8 cellular contexts compared by ENCODE assay signal in the genomic region with DNA sequence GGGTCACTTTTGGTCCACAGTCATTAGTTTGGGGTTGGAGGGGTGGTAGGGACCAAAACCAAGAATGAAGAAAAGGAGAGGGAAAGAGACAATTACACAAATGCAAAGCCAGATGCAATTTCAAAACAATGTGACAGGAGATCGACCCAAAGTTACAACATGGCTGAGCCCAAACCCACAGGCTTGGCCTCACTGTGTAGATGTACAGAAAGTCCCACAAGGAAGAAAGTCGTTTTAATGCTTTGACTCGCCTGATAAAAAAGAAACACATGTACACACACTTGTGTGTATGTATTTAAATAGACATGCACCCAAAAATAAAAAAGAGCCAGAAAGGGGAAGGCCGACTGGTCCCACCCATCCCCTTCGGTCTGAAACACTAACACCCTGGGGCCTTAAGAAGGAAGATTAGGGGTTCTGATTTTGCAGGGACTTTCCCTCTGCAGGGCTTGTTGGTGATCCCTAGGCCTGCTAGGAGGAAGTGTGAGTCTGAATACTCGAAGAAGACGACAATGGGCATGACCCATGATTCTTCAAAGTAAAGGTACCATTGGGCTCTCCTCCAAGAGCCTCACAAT.
A peak's percentile ranks its signal among the peaks of the same experiment; 100 is the strongest.
DNase-seq lines count a peak whose midpoint lies in the region; ATAC-seq and TF ChIP-seq lines count a peak whose summit lies in the region.

No MANE protein-coding gene starts in this region.

- no peak overlapping the region for H2AFZ ChIP-seq in PC-3 (ENCODE audit: low read length)

- H3K36me3 Mint-ChIP-seq in CD4-positive, alpha-beta T cell (ENCODE audit: low read depth) = peaks cover 99% of the 10 kb centered on the region

- H3K9me3 ChIP-seq in CD4-positive, alpha-beta T cell (ENCODE audit: control insufficient read depth, low read length) = no peaks in the 10 kb centered on the region
- no peaks in the 10 kb centered on the region for H3K9me3 ChIP-seq in colonic mucosa
- no peaks in the 10 kb centered on the region for H3K9me3 ChIP-seq in upper lobe of right lung
- no peaks in the 10 kb centered on the region for H3K9me3 ChIP-seq in PC-3 (ENCODE audit: low read length)

- peak; percentile 17 for ATAC-seq in CD4-positive, alpha-beta T cell (ENCODE audit: poor library complexity)
- peak; percentile 74 for ATAC-seq in GM19438 (IDR thresholded peaks at IDR 0.05; ENCODE audit: low read depth, unreplicated experiment)
- ATAC-seq in HG03457 (IDR thresholded peaks at IDR 0.05; ENCODE audit: unreplicated experiment) = peak; percentile 67
- peak; percentile 37 for ATAC-seq in upper lobe of right lung
- ATAC-seq in PC-3 = no peak

- H3K27me3 Mint-ChIP-seq in CD4-positive, alpha-beta T cell = no peaks in the 10 kb centered on the region

- CTCF ChIA-PET in CD4-positive, alpha-beta T cell (lab: Charles Lee) = interaction anchor here (1.0 to 2.4 kb wide), 7 partner anchors 15 to 193 kb away, joined by 3 to 13 read pairs (median 4); no protein-coding TSS in a partner anchor
- CTCF ChIA-PET in PC-3 (lab: Charles Lee) = interaction anchor here (0.7 to 1.5 kb wide), 4 partner anchors 26 to 311 kb away, joined by 3 to 4 read pairs (median 4); no protein-coding TSS in a partner anchor

- no TSS peak for BruUV-seq in PC-3 (replicated peaks; lab: Mats Ljungman, UMichigan)

- H3K4me1 ChIP-seq in colonic mucosa (no peaks in the 10 kb centered on the region), upper lobe of right lung (peaks cover 57% of the 10 kb centered on the region), PC-3 (ENCODE audit: insufficient read depth, low read length) (no peaks in the 10 kb centered on the region)

- no peak for TF ChIP-seq CTCF in CD4-positive, alpha-beta T cell (IDR thresholded peaks at IDR 0.05)
- TF ChIP-seq CTCF in colonic mucosa (IDR thresholded peaks at IDR 0.05) (no peak), upper lobe of right lung (IDR thresholded peaks at IDR 0.05) (no peak), PC-3 (conservative IDR thresholded peaks at IDR 0.05; ENCODE audit: low read depth, low read length) (no peak)

- no peak overlapping the region for H3K4me2 ChIP-seq in PC-3 (ENCODE audit: low read length)

- H3K79me2 ChIP-seq in PC-3 (ENCODE audit: low read length) = peaks cover 48% of the 10 kb centered on the region

- no peaks in the 10 kb centered on the region for H3K9me2 ChIP-seq in PC-3 (replicated peaks; ENCODE audit: low read length)

- peaks cover 99% of the 10 kb centered on the region for H3K4me1 Mint-ChIP-seq in CD4-positive, alpha-beta T cell (ENCODE audit: low read depth)

- H3K9ac ChIP-seq in colonic mucosa (ENCODE audit: low read depth in 2 of 2, low read length in 2 of 2) (peak overlapping the region in 1 of 2 donors; percentile 10), PC-3 (ENCODE audit: low read length) (no peak overlapping the region)

- H3K4me3 Mint-ChIP-seq in CD4-positive, alpha-beta T cell = peak overlapping the region; percentile 76

- no peaks in the 10 kb centered on the region for H4K20me1 ChIP-seq in PC-3 (ENCODE audit: low read length)

- peak overlapping the region; percentile 94 for H3K27ac ChIP-seq in CD4-positive, alpha-beta T cell (ENCODE audit: low read depth, low read length)
- H3K27ac ChIP-seq in colonic mucosa (peak overlapping the region; percentile 45), upper lobe of right lung (peak overlapping the region; percentile 79), PC-3 (ENCODE audit: low read length) (no peak overlapping the region)

- H3F3A ChIP-seq in PC-3 (ENCODE audit: low read length, unreplicated experiment) = no peaks in the 10 kb centered on the region

- no peaks in the 10 kb centered on the region for H3K9me3 Mint-ChIP-seq in CD4-positive, alpha-beta T cell

- no peak overlapping the region for H3K4me3 ChIP-seq in colonic mucosa
- no peak overlapping the region for H3K4me3 ChIP-seq in upper lobe of right lung
- H3K4me3 ChIP-seq in PC-3 (ENCODE audit: low read length) = no peak overlapping the region

- peaks cover 11% of the 10 kb centered on the region for H3K36me3 ChIP-seq in colonic mucosa
- peaks cover 72% of the 10 kb centered on the region for H3K36me3 ChIP-seq in upper lobe of right lung
- peaks cover 85% of the 10 kb centered on the region for H3K36me3 ChIP-seq in PC-3 (ENCODE audit: low read depth, low read length)

- peak overlapping the region; percentile 99 for H3K27ac Mint-ChIP-seq in CD4-positive, alpha-beta T cell

- POLR2A ChIA-PET in CD4-positive, alpha-beta T cell (lab: Charles Lee) = interaction anchor here (1.3 to 17.8 kb wide), 13 partner anchors 9 to 347 kb away, joined by 3 to 611 read pairs (median 10); no protein-coding TSS in a partner anchor
- POLR2A ChIA-PET in PC-3 (lab: Charles Lee; ENCODE audit: unreplicated experiment) = no interaction called here

- intact Hi-C loops in CD4-positive, alpha-beta T cell (cut with DNase I, micrococcal nuclease) = loop anchor here (2.0 kb wide), 3 partner anchors 14 to 18 kb away; no protein-coding TSS in a partner anchor
- intact Hi-C loops in colonic mucosa (cut with DNase I) = loop anchor here (10.0 kb wide), 1 partner anchor 142 kb away; no protein-coding TSS in a partner anchor
- intact Hi-C loops in upper lobe of right lung (cut with DNase I) = loop anchor here (10.0 kb wide), 1 partner anchor 188 kb away; no protein-coding TSS in a partner anchor
- intact Hi-C loops in PC-3 (cut with micrococcal nuclease) = loop anchor here (5.0 kb wide), 1 partner anchor 34 kb away; no protein-coding TSS in a partner anchor

- no peaks in the 10 kb centered on the region for H3K27me3 ChIP-seq in CD4-positive, alpha-beta T cell (ENCODE audit: control insufficient read depth, insufficient read depth, low read length)
- H3K27me3 ChIP-seq in colonic mucosa = no peaks in the 10 kb centered on the region
- H3K27me3 ChIP-seq in upper lobe of right lung = no peaks in the 10 kb centered on the region
- H3K27me3 ChIP-seq in PC-3 (ENCODE audit: low read length) = no peaks in the 10 kb centered on the region

- peak in 1 of 10 experiments; percentile 44 for DNase-seq in CD4-positive, alpha-beta T cell
- DNase-seq in colonic mucosa = no peak
- no peak for DNase-seq in upper lobe of right lung
- no peak for DNase-seq in PC-3
- DNase-seq in SHP77 (lab: John Stamatoyannopoulos, UW) = no peak
- DNase-seq in dedifferentiated amniotic fluid mesenchymal stem cell (ENCODE audit: extremely low spot score) = no peak
